ENCODE assay signal across 18 cellular contexts in genomic region chr4:40507977-40508376, GRCh38.
A peak's percentile ranks its signal among the peaks of the same experiment; 100 is the strongest.
DNase-seq lines count a peak whose midpoint lies in the region; ATAC-seq and TF ChIP-seq lines count a peak whose summit lies in the region.
"Had no signal": no experiment of that assay in that cellular context is flagged by ENCODE, and none has a peak within 500 bp of the region (broad histone marks: within the 10 kb centered on the region; RNA-seq: fewer than 3 reads in every experiment).

No MANE protein-coding gene starts in this region.

- no peak overlapping the region for H3K4me2 ChIP-seq in OCI-LY3 (ENCODE audit: low read length)
- H3K4me2 ChIP-seq: BLaER1 treated with 17β-estradiol and CSF1 and Interleukin-3, amounts not matched to agents 10 nM and 100 nM had no signal

- H3K79me2 ChIP-seq in OCI-LY3 (ENCODE audit: low read length) = no peaks in the 10 kb centered on the region

- H3K4me3 ChIP-seq in OCI-LY3 (ENCODE audit: low read length) (no peak overlapping the region), epithelial cell of proximal tubule (ENCODE audit: low read depth, low read length) (no peak overlapping the region)
- H3K4me3 ChIP-seq: BLaER1 treated with 17β-estradiol and CSF1 and Interleukin-3, amounts not matched to agents 10 nM and 100 nM; esophagus squamous epithelium; left lung; thoracic aorta had no signal

- H3K9me3 Mint-ChIP-seq in mesothelial cell of epicardium = peaks cover 5% of the 10 kb centered on the region
- H3K9me3 Mint-ChIP-seq in stimulated activated naive B cell treated with anti-CD40 and anti-IgM and Interleukin-4, amounts not matched to agents 10 μg/mL and 1 μg/mL and 100 μg/mL, for 72 hours = no peaks in the 10 kb centered on the region

- no peaks in the 10 kb centered on the region for H3K36me3 ChIP-seq in OCI-LY3 (replicated peaks; ENCODE audit: low read depth, low read length)
- H3K36me3 ChIP-seq: esophagus squamous epithelium, thoracic aorta had no signal

- peaks cover 10% of the 10 kb centered on the region for H3K36me3 Mint-ChIP-seq in mesothelial cell of epicardium
- H3K36me3 Mint-ChIP-seq in stimulated activated naive B cell treated with anti-CD40 and anti-IgM and Interleukin-4, amounts not matched to agents 10 μg/mL and 1 μg/mL and 100 μg/mL, for 72 hours = peaks cover 0 to 9% of the 10 kb centered on the region in 2 donors

- DNase-seq in COR-L47 (lab: John Stamatoyannopoulos, UW) (peak; percentile 4), epithelial cell of proximal tubule (ENCODE audit: low read depth) (no peak), mesothelial cell of epicardium (ENCODE audit: low spot score in 2 of 2, unreplicated experiment in 2 of 2) (no peak), HuH-7.5 (ENCODE audit: low spot score) (no peak)
- DNase-seq in stimulated activated naive B cell treated with anti-CD40 and anti-IgM and Interleukin-4, amounts not matched to agents 10 μg/mL and 1 μg/mL and 100 μg/mL, for 72 hours = no peak
- DNase-seq: activated CD4-positive, alpha-beta T cell treated with anti-CD3 and anti-CD28 coated beads, Interleukin-2, amount 10 ng/mL, durations not matched to agents 24 days and 14 days; aorta; esophagus squamous epithelium; hypothalamus; left lung; stimulated activated CD4-positive, alpha-beta T cell treated with anti-CD3 and anti-CD28 coated beads, Interleukin-2, amount 100 ng/mL, for 24 hours; T-helper 2 cell had no signal

- no peak overlapping the region for H3K4me3 Mint-ChIP-seq in mesothelial cell of epicardium
- H3K4me3 Mint-ChIP-seq in stimulated activated naive B cell treated with anti-CD40 and anti-IgM and Interleukin-4, amounts not matched to agents 10 μg/mL and 1 μg/mL and 100 μg/mL, for 72 hours = no peak overlapping the region
- H3K4me3 Mint-ChIP-seq: activated CD4-positive, alpha-beta T cell treated with anti-CD3 and anti-CD28 coated beads, Interleukin-2, amount 10 ng/mL, durations not matched to agents 24 days and 14 days; naive thymus-derived CD4-positive, alpha-beta T cell had no signal

- no peak overlapping the region for H3K27ac Mint-ChIP-seq in mesothelial cell of epicardium
- H3K27ac Mint-ChIP-seq in stimulated activated naive B cell treated with anti-CD40 and anti-IgM and Interleukin-4, amounts not matched to agents 10 μg/mL and 1 μg/mL and 100 μg/mL, for 72 hours = no peak overlapping the region
- H3K27ac Mint-ChIP-seq: activated CD4-positive, alpha-beta T cell treated with anti-CD3 and anti-CD28 coated beads, Interleukin-2, amount 10 ng/mL, durations not matched to agents 24 days and 14 days had no signal

- H2AFZ ChIP-seq in OCI-LY3 (ENCODE audit: low read depth, low read length) = no peak overlapping the region

- H3K9ac ChIP-seq in OCI-LY3 (ENCODE audit: low read length) = no peak overlapping the region

- peaks cover 4% of the 10 kb centered on the region for H3K4me1 Mint-ChIP-seq in mesothelial cell of epicardium
- peaks cover 5% of the 10 kb centered on the region in 2 donors for H3K4me1 Mint-ChIP-seq in stimulated activated naive B cell treated with anti-CD40 and anti-IgM and Interleukin-4, amounts not matched to agents 10 μg/mL and 1 μg/mL and 100 μg/mL, for 72 hours

- H3K27me3 Mint-ChIP-seq in mesothelial cell of epicardium (ENCODE audit: low read depth) = no peaks in the 10 kb centered on the region
- no peaks in the 10 kb centered on the region for H3K27me3 Mint-ChIP-seq in stimulated activated naive B cell treated with anti-CD40 and anti-IgM and Interleukin-4, amounts not matched to agents 10 μg/mL and 1 μg/mL and 100 μg/mL, for 72 hours
- H3K27me3 Mint-ChIP-seq: activated CD4-positive, alpha-beta T cell treated with anti-CD3 and anti-CD28 coated beads, Interleukin-2, amount 10 ng/mL, durations not matched to agents 24 days and 14 days; naive thymus-derived CD4-positive, alpha-beta T cell had no signal

- no peaks in the 10 kb centered on the region for H3K9me3 ChIP-seq in OCI-LY3 (ENCODE audit: insufficient read depth, low read length)
- H3K9me3 ChIP-seq: BLaER1 treated with 17β-estradiol and CSF1 and Interleukin-3, amounts not matched to agents 10 nM and 100 nM; esophagus squamous epithelium; left lung; thoracic aorta had no signal

- ATAC-seq in stimulated activated naive B cell treated with anti-CD40 and anti-IgM and Interleukin-4, amounts not matched to agents 10 μg/mL and 1 μg/mL and 100 μg/mL, for 72 hours (replicated peaks) = no peak
- ATAC-seq in HG03521 (IDR thresholded peaks at IDR 0.05; ENCODE audit: unreplicated experiment) = no peak
- ATAC-seq: left lung; naive thymus-derived CD4-positive, alpha-beta T cell had no signal

- H3K27ac ChIP-seq in 22Rv1 (no peak overlapping the region), OCI-LY3 (ENCODE audit: low read length) (no peak overlapping the region)
- H3K27ac ChIP-seq: esophagus squamous epithelium, left lung, thoracic aorta had no signal

- TF ChIP-seq CTCF in 22Rv1 (IDR thresholded peaks at IDR 0.05) (peak; percentile 23), OCI-LY3 (IDR thresholded peaks at IDR 0.05; ENCODE audit: low read depth, low read length) (peak; percentile 30), epithelial cell of proximal tubule (conservative IDR thresholded peaks at IDR 0.05; ENCODE audit: low read depth, low read length) (peak; percentile 44), mesothelial cell of epicardium (IDR thresholded peaks at IDR 0.05; ENCODE audit: unreplicated experiment) (no peak)

- H4K20me1 ChIP-seq in OCI-LY3 (ENCODE audit: insufficient read depth, low read length) = no peaks in the 10 kb centered on the region

- peaks cover 1% of the 10 kb centered on the region; the same call in 1 of the 2 replicates for H3K4me1 ChIP-seq in OCI-LY3 (ENCODE audit: low read length)

- H3K27me3 ChIP-seq in OCI-LY3 (ENCODE audit: low read depth, low read length) = peaks cover 3% of the 10 kb centered on the region
- H3K27me3 ChIP-seq: BLaER1 treated with 17β-estradiol and CSF1 and Interleukin-3, amounts not matched to agents 10 nM and 100 nM; esophagus squamous epithelium; left lung had no signal
